9 cellular contexts compared by ENCODE assay signal in the genomic region with DNA sequence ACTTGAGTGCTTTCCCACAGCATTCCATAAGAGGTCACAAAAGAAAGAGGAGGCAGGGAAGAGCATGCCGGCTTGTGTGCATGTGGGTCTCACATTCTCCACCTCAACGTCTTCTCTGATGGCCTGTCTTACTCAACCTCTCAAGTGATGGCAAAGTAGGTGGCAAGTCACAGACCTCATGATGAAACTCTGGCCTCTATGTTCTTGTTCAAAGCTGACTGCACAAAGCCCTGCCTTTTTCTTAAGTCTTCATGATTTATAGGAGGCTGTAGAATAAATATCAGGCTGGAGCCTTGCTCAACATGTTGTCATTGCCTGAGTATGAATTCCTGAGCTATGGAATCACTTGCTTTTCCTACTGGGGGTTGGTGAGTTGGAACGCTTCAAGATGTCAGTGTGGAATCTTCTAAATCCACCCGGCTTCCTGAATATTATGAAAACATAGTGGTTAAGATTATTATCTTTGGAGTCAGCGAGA.
DNase-seq lines count a peak whose midpoint lies in the region; ATAC-seq and TF ChIP-seq lines count a peak whose summit lies in the region.
"Had no signal": no experiment of that assay in that cellular context is flagged by ENCODE, and none has a peak within 500 bp of the region (broad histone marks: within the 10 kb centered on the region; RNA-seq: fewer than 3 reads in every experiment).

No MANE protein-coding gene starts in this region.

- peak; percentile 99 for DNase-seq in AG04449 (ENCODE audit: low read depth, low spot score)
- DNase-seq in LoVo (ENCODE audit: low spot score) = peak; percentile 65
- DNase-seq in coronary artery (ENCODE audit: low spot score) = no peak
- no peak for DNase-seq in mucosa of descending colon
- DNase-seq in NCI-H2227 treated with DMSO at 0.1 percent for 48 hours (lab: John Stamatoyannopoulos, UW) = no peak
- no peak for DNase-seq in cerebellar cortex (ENCODE audit: low spot score)
- no peak for DNase-seq in SK-N-DZ (ENCODE audit: low spot score)
- DNase-seq: CD8-positive, alpha-beta T cell had no signal

- POLR2A ChIA-PET in AG04449 (lab: Yijun Ruan, JAX) = interaction anchor here (0.6 to 2.9 kb wide), 7 partner anchors 15 to 829 kb away, joined by 3 to 6 read pairs (median 3); a partner anchor contains a TSS

- no peaks in the 10 kb centered on the region for H3K36me3 ChIP-seq in mucosa of descending colon (ENCODE audit: low read depth)

- H3K9me3 ChIP-seq in mucosa of descending colon = no peaks in the 10 kb centered on the region

- intact Hi-C loops in mucosa of descending colon (cut with DNase I, micrococcal nuclease) = no loop called here

- H3K4me3 ChIP-seq in AG04449 (ENCODE audit: low read depth, low read length) (no peak overlapping the region), coronary artery (no peak overlapping the region), mucosa of descending colon (no peak overlapping the region)

- peak overlapping the region; percentile 10 to 80 for H3K27ac ChIP-seq in coronary artery

- H3K4me1 ChIP-seq in mucosa of descending colon (ENCODE audit: low read depth) = no peaks in the 10 kb centered on the region

- CTCF ChIA-PET in AG04449 (lab: Yijun Ruan, JAX) = interaction anchor here (1.1 to 3.1 kb wide), 2 partner anchors 24 to 1696 kb away, joined by 3 to 15 read pairs; no protein-coding TSS in a partner anchor

- no peak for TF ChIP-seq CTCF in AG04449 (IDR thresholded peaks at IDR 0.05; ENCODE audit: insufficient read depth, low read length, missing control alignments)
- TF ChIP-seq CTCF in coronary artery (IDR thresholded peaks at IDR 0.05) = no peak
- TF ChIP-seq CTCF in mucosa of descending colon (IDR thresholded peaks at IDR 0.05) = no peak

- ATAC-seq in mucosa of descending colon (peak; percentile 34), GM19467 (IDR thresholded peaks at IDR 0.05; ENCODE audit: unreplicated experiment) (no peak)
- ATAC-seq: CD8-positive, alpha-beta T cell had no signal

Comparison
In these comparisons a context has a peak if more than half of its experiments do, and no peak if none do; other contexts are left out.
1. DNase-seq: peak in AG04449 (single experiment) and LoVo (single experiment); none in coronary artery (single experiment), mucosa of descending colon (0 of 3), NCI-H2227 treated with DMSO at 0.1 percent for 48 hours (single experiment), cerebellar cortex (single experiment) and SK-N-DZ (single experiment).